Comparison of ENCODE assay signal across 13 cellular contexts in genomic region chr1:198265073-198265661, GRCh38.
DNase-seq lines count a peak whose midpoint lies in the region; ATAC-seq, FAIRE-seq and TF ChIP-seq lines count a peak whose summit lies in the region.
"Had no signal": no experiment of that assay in that cellular context is flagged by ENCODE, and none has a peak within 500 bp of the region (broad histone marks: within the 10 kb centered on the region; RNA-seq: fewer than 3 reads in every experiment).

No MANE protein-coding gene starts in this region.

- H3K4me1 ChIP-seq in small intestine (ENCODE audit: control insufficient read depth in 2 of 2, insufficient read depth in 1 of 2, low read depth in 1 of 2, low read length in 1 of 2), result peaks cover 0 to 2% of the 10 kb centered on the region in 2 donors
- H3K4me1 ChIP-seq in Karpas-422 (ENCODE audit: low read length), result 0 out of 2 replicates have a peak, but pooled peaks cover 1% of the 10 kb centered on the region

- CTCF ChIA-PET in WTC11 (lab: Charles Lee), result no interaction called here

- no peaks in the 10 kb centered on the region for H3K9me2 ChIP-seq in Karpas-422 (replicated peaks; ENCODE audit: insufficient read depth, low read length)

- H3K36me3 Mint-ChIP-seq in HFFc6 (ENCODE audit: low read depth), result peaks cover 42% of the 10 kb centered on the region
- H3K36me3 Mint-ChIP-seq in T-helper 17 cell (ENCODE audit: low read depth), result peaks cover 2% of the 10 kb centered on the region
- H3K36me3 Mint-ChIP-seq in WTC11, result no peaks in the 10 kb centered on the region

- FAIRE-seq in small intestine (lab: Jason Lieb, UNC) (no peak), frontal cortex (lab: Jason Lieb, UNC) (no peak)

- H3K27ac ChIP-seq in small intestine (ENCODE audit: low read depth in 1 of 2, low read length in 1 of 2), result no peak overlapping the region
- no peak overlapping the region for H3K27ac ChIP-seq in Karpas-422 (ENCODE audit: low read length)
- H3K27ac ChIP-seq: thyroid gland had no signal

- H3K27me3 Mint-ChIP-seq in HFFc6 (ENCODE audit: insufficient read depth) (peaks cover 1% of the 10 kb centered on the region; the same call in 1 of the 2 replicates), T-helper 17 cell (no peaks in the 10 kb centered on the region), WTC11 (ENCODE audit: low read depth) (no peaks in the 10 kb centered on the region)
- H3K27me3 Mint-ChIP-seq: CD8-positive, alpha-beta memory T cell had no signal

- peak; percentile 64 for DNase-seq in HFFc6
- DNase-seq in T-helper 17 cell, result no peak
- peak; percentile 46 for DNase-seq in foreskin melanocyte
- DNase-seq in small intestine, result peak; percentile 76
- DNase-seq in frontal cortex (ENCODE audit: low spot score in 2 of 2), result no peak
- no peak for DNase-seq in Karpas-422
- no peak for DNase-seq in WTC11 (ENCODE audit: low spot score)
- DNase-seq: CD8-positive, alpha-beta memory T cell; central memory CD4-positive, alpha-beta T cell; NCI-H524; SHP77 treated with DMSO at 0.1 percent for 48 hours; thyroid gland had no signal

- no peaks in the 10 kb centered on the region for H3K9me3 ChIP-seq in T-helper 17 cell (ENCODE audit: control insufficient read depth, low read length, poor library complexity, severe bottlenecking)
- no peaks in the 10 kb centered on the region for H3K9me3 ChIP-seq in small intestine (ENCODE audit: control insufficient read depth, low read depth)
- no peaks in the 10 kb centered on the region for H3K9me3 ChIP-seq in Karpas-422 (ENCODE audit: low read length)
- H3K9me3 ChIP-seq: thyroid gland had no signal

- no peak overlapping the region for H2AFZ ChIP-seq in Karpas-422 (ENCODE audit: low read length)

- POLR2A ChIA-PET in WTC11 (lab: Charles Lee), result interaction anchor here (0.5 kb wide), 1 partner anchor 109 kb away, joined by 4 read pairs; no protein-coding TSS in a partner anchor

- H3K4me3 Mint-ChIP-seq in HFFc6 (no peak overlapping the region; the same call in 1 of the 2 replicates), T-helper 17 cell (no peak overlapping the region), WTC11 (no peak overlapping the region)
- H3K4me3 Mint-ChIP-seq: CD8-positive, alpha-beta memory T cell had no signal

- ATAC-seq in T-helper 17 cell (no peak), WTC11 (no peak)
- ATAC-seq: esophagus mucosa had no signal

- H3K36me3 ChIP-seq in small intestine (ENCODE audit: control insufficient read depth in 2 of 2, insufficient read depth in 2 of 2, low read length in 2 of 2) (no peaks in the 10 kb centered on the region), Karpas-422 (ENCODE audit: insufficient read depth, low read length) (no peaks in the 10 kb centered on the region)
- H3K36me3 ChIP-seq: thyroid gland had no signal

- 79 to 95% (median 90%) methylated on average over 3 of the region's 3 CpGs for WGBS in small intestine, 3 donors

- no peak overlapping the region for H3K9ac ChIP-seq in Karpas-422 (ENCODE audit: low read length)

- TF ChIP-seq CTCF in HFFc6 (IDR thresholded peaks at IDR 0.05), result no peak
- TF ChIP-seq CTCF in WTC11 (IDR thresholded peaks at IDR 0.05), result no peak

- peaks cover 70% of the 10 kb centered on the region for H3K79me2 ChIP-seq in Karpas-422 (ENCODE audit: low read length)

- no peak overlapping the region for H3K4me3 ChIP-seq in small intestine (ENCODE audit: low read depth in 1 of 2, low read length in 2 of 2)
- H3K4me3 ChIP-seq in Karpas-422 (ENCODE audit: low read length), result no peak overlapping the region
- H3K4me3 ChIP-seq: thyroid gland had no signal

- H3K27ac Mint-ChIP-seq in HFFc6 (peak overlapping the region; percentile 71), T-helper 17 cell (peak overlapping the region; percentile 29), WTC11 (no peak overlapping the region)

- H3K27me3 ChIP-seq in small intestine (ENCODE audit: control insufficient read depth in 2 of 2, insufficient read depth in 2 of 2, low read length in 2 of 2) (no peaks in the 10 kb centered on the region), Karpas-422 (ENCODE audit: low read length) (no peaks in the 10 kb centered on the region)
- H3K27me3 ChIP-seq: thyroid gland had no signal

- H3K9me3 Mint-ChIP-seq in HFFc6, result no peaks in the 10 kb centered on the region; the same call in 1 of the 2 replicates
- no peaks in the 10 kb centered on the region for H3K9me3 Mint-ChIP-seq in WTC11
- H3K9me3 Mint-ChIP-seq: CD8-positive, alpha-beta memory T cell had no signal

- no peaks in the 10 kb centered on the region for H4K20me1 ChIP-seq in Karpas-422 (ENCODE audit: insufficient read depth, low read depth, low read length)

- no peak overlapping the region for H3K4me2 ChIP-seq in Karpas-422 (ENCODE audit: low read depth, low read length, poor library complexity, severe bottlenecking)

- H3K4me1 Mint-ChIP-seq in HFFc6 (ENCODE audit: low read depth) (peaks cover 50% of the 10 kb centered on the region), T-helper 17 cell (peaks cover 13% of the 10 kb centered on the region), WTC11 (no peaks in the 10 kb centered on the region)

TF ChIP-seq in WTC11, 78 proteins besides CTCF, POLR2A, EP300 and RAD21 (continues in another document):
- TF ChIP-seq, protein P1, sequence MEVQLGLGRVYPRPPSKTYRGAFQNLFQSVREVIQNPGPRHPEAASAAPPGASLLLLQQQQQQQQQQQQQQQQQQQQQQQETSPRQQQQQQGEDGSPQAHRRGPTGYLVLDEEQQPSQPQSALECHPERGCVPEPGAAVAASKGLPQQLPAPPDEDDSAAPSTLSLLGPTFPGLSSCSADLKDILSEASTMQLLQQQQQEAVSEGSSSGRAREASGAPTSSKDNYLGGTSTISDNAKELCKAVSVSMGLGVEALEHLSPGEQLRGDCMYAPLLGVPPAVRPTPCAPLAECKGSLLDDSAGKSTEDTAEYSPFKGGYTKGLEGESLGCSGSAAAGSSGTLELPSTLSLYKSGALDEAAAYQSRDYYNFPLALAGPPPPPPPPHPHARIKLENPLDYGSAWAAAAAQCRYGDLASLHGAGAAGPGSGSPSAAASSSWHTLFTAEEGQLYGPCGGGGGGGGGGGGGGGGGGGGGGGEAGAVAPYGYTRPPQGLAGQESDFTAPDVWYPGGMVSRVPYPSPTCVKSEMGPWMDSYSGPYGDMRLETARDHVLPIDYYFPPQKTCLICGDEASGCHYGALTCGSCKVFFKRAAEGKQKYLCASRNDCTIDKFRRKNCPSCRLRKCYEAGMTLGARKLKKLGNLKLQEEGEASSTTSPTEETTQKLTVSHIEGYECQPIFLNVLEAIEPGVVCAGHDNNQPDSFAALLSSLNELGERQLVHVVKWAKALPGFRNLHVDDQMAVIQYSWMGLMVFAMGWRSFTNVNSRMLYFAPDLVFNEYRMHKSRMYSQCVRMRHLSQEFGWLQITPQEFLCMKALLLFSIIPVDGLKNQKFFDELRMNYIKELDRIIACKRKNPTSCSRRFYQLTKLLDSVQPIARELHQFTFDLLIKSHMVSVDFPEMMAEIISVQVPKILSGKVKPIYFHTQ (CRISPR knock-in tag; IDR thresholded peaks at IDR 0.05), result no peak
- TF ChIP-seq NR3C1 (CRISPR knock-in tag; conservative IDR thresholded peaks at IDR 0.05; ENCODE audit: low read depth), result no peak
- TF ChIP-seq RELA (CRISPR knock-in tag; IDR thresholded peaks at IDR 0.05; ENCODE audit: borderline replicate concordance), result no peak
- TF ChIP-seq, protein P2, sequence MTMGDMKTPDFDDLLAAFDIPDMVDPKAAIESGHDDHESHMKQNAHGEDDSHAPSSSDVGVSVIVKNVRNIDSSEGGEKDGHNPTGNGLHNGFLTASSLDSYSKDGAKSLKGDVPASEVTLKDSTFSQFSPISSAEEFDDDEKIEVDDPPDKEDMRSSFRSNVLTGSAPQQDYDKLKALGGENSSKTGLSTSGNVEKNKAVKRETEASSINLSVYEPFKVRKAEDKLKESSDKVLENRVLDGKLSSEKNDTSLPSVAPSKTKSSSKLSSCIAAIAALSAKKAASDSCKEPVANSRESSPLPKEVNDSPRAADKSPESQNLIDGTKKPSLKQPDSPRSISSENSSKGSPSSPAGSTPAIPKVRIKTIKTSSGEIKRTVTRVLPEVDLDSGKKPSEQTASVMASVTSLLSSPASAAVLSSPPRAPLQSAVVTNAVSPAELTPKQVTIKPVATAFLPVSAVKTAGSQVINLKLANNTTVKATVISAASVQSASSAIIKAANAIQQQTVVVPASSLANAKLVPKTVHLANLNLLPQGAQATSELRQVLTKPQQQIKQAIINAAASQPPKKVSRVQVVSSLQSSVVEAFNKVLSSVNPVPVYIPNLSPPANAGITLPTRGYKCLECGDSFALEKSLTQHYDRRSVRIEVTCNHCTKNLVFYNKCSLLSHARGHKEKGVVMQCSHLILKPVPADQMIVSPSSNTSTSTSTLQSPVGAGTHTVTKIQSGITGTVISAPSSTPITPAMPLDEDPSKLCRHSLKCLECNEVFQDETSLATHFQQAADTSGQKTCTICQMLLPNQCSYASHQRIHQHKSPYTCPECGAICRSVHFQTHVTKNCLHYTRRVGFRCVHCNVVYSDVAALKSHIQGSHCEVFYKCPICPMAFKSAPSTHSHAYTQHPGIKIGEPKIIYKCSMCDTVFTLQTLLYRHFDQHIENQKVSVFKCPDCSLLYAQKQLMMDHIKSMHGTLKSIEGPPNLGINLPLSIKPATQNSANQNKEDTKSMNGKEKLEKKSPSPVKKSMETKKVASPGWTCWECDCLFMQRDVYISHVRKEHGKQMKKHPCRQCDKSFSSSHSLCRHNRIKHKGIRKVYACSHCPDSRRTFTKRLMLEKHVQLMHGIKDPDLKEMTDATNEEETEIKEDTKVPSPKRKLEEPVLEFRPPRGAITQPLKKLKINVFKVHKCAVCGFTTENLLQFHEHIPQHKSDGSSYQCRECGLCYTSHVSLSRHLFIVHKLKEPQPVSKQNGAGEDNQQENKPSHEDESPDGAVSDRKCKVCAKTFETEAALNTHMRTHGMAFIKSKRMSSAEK (CRISPR knock-in tag; IDR thresholded peaks at IDR 0.05; ENCODE audit: borderline replicate concordance), result no peak
- TF ChIP-seq SP1 (CRISPR knock-in tag; conservative IDR thresholded peaks at IDR 0.05), result no peak
- no peak for TF ChIP-seq RORB (CRISPR knock-in tag; IDR thresholded peaks at IDR 0.05)
- TF ChIP-seq, protein P3, sequence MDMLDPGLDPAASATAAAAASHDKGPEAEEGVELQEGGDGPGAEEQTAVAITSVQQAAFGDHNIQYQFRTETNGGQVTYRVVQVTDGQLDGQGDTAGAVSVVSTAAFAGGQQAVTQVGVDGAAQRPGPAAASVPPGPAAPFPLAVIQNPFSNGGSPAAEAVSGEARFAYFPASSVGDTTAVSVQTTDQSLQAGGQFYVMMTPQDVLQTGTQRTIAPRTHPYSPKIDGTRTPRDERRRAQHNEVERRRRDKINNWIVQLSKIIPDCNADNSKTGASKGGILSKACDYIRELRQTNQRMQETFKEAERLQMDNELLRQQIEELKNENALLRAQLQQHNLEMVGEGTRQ (CRISPR knock-in tag; IDR thresholded peaks at IDR 0.05), result no peak

Comparison
In these comparisons a context has a peak if more than half of its experiments do, and no peak if none do; other contexts are left out.
1. DNase-seq: peak in HFFc6 (single experiment), foreskin melanocyte (single experiment) and small intestine (single experiment); none in T-helper 17 cell (0 of 3), frontal cortex (0 of 2), Karpas-422 (single experiment) and WTC11 (single experiment).